Comparison of ENCODE assay signal across 24 cellular contexts in genomic region chr7:29065458-29065857, GRCh38.
"Had no signal": no experiment of that assay in that cellular context is flagged by ENCODE, and none has a peak within 500 bp of the region (broad histone marks: within the 10 kb centered on the region; RNA-seq: fewer than 3 reads in every experiment).

No MANE protein-coding gene starts in this region.

- DNase-seq: colonic mucosa; cortex of kidney; dermis blood vessel endothelial cell; dorsolateral prefrontal cortex; effector CD4-positive, alpha-beta T cell; effector CD8-positive, alpha-beta T cell; effector memory CD4-positive, alpha-beta T cell; effector memory CD8-positive, alpha-beta T cell; endodermal cell; erythroblast; esophagus squamous epithelium; foreskin fibroblast; foreskin keratinocyte; foreskin melanocyte; gastrocnemius medialis; glutamatergic neuron; head of caudate nucleus; heart left ventricle; heart right ventricle had no signal

- H3K4me1 ChIP-seq: colonic mucosa, esophagus muscularis mucosa, esophagus squamous epithelium, foreskin keratinocyte, gastrocnemius medialis, gastroesophageal sphincter, heart left ventricle had no signal

- H3K27ac ChIP-seq: colonic mucosa, coronary artery, dorsolateral prefrontal cortex, epithelial cell of prostate, esophagus muscularis mucosa, esophagus squamous epithelium, foreskin keratinocyte, gastrocnemius medialis, gastroesophageal sphincter, heart left ventricle, heart right ventricle had no signal

- ATAC-seq: effector memory CD8-positive, alpha-beta T cell; esophagus mucosa; foreskin keratinocyte; gastrocnemius medialis; gastroesophageal sphincter; heart left ventricle; heart right ventricle had no signal

- H3K9me3 ChIP-seq: colonic mucosa, esophagus muscularis mucosa, esophagus squamous epithelium, gastrocnemius medialis, gastroesophageal sphincter, heart left ventricle, heart right ventricle had no signal

- H3K36me3 ChIP-seq: colonic mucosa, esophagus squamous epithelium, gastrocnemius medialis, gastroesophageal sphincter had no signal

- H3K27me3 ChIP-seq: colonic mucosa, esophagus muscularis mucosa, esophagus squamous epithelium, gastrocnemius medialis, gastroesophageal sphincter, heart left ventricle, heart right ventricle had no signal

- H3K4me3 ChIP-seq: colonic mucosa, coronary artery, dorsolateral prefrontal cortex, esophagus muscularis mucosa, esophagus squamous epithelium, gastrocnemius medialis, gastroesophageal sphincter, heart left ventricle, heart right ventricle had no signal
